In the genomic region with DNA sequence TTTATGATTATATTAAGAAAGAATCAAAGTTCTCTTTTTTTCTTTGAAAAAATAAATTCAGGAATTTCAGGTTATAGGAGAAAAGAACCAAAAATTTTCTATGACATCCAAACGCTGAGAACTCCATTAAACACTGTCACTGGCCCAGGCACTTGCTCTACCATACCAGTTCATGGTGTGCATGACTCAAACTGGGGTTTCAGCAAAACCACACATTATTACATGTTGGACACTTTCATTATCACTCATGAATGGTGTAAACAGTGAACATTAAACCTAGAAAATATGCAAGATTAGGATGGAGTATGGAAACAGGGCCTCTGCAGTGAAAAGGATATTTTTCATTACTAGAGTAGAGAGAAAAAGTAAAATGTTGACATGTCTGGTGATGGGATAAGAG, we compare ENCODE assay signal across 13 cellular contexts.
DNase-seq lines count a peak whose midpoint lies in the region; ATAC-seq, FAIRE-seq and TF ChIP-seq lines count a peak whose summit lies in the region.
"Had no signal": no experiment of that assay in that cellular context is flagged by ENCODE, and none has a peak within 500 bp of the region (broad histone marks: within the 10 kb centered on the region; RNA-seq: fewer than 3 reads in every experiment).

No MANE protein-coding gene starts in this region.

- POLR2A ChIA-PET in naive thymus-derived CD8-positive, alpha-beta T cell (lab: Charles Lee), result no interaction called here

- no peak for TF ChIP-seq CTCF in glutamatergic neuron (IDR thresholded peaks at IDR 0.05; ENCODE audit: partially characterized antibody, unreplicated experiment)

- DNase-seq in GM19239 (ENCODE audit: insufficient read length, low spot score), result peak; percentile 2
- no peak for DNase-seq in glutamatergic neuron
- no peak for DNase-seq in naive thymus-derived CD8-positive, alpha-beta T cell
- no peak for DNase-seq in DMS153 (lab: John Stamatoyannopoulos, UW)
- DNase-seq in NCI-H526 treated with DMSO at 0.1 percent for 48 hours (lab: John Stamatoyannopoulos, UW), result no peak
- DNase-seq: activated T-cell treated with anti-CD3 and anti-CD28 coated beads, Interleukin-2, amount 50 U/mL, for 72 hours; IMR-90; NCI-H2029 treated with DMSO at 0.1 percent for 48 hours; thyroid gland had no signal

- FAIRE-seq in GM19239 (lab: Jason Lieb, UNC), result peak; percentile 80
- FAIRE-seq: RCC 7860 had no signal

- H3K27me3 Mint-ChIP-seq in glutamatergic neuron (ENCODE audit: unreplicated experiment), result no peaks in the 10 kb centered on the region
- no peaks in the 10 kb centered on the region for H3K27me3 Mint-ChIP-seq in naive thymus-derived CD8-positive, alpha-beta T cell

- no peak overlapping the region for H3K27ac Mint-ChIP-seq in glutamatergic neuron (ENCODE audit: unreplicated experiment)
- H3K27ac Mint-ChIP-seq in naive thymus-derived CD8-positive, alpha-beta T cell, result no peak overlapping the region
- H3K27ac Mint-ChIP-seq: activated T-cell treated with anti-CD3 and anti-CD28 coated beads, Interleukin-2, amount 50 U/mL, for 72 hours had no signal

- peak; percentile 100 for ATAC-seq in HG02571 (IDR thresholded peaks at IDR 0.05; ENCODE audit: unreplicated experiment)
- peak; percentile 100 for ATAC-seq in HG03175 (IDR thresholded peaks at IDR 0.05; ENCODE audit: unreplicated experiment)
- ATAC-seq in naive thymus-derived CD8-positive, alpha-beta T cell, result no peak
- ATAC-seq: activated T-cell treated with anti-CD3 and anti-CD28 coated beads, Interleukin-2, amount 50 U/mL, for 72 hours; esophagus mucosa had no signal

- H3K4me3 Mint-ChIP-seq in glutamatergic neuron (ENCODE audit: unreplicated experiment), result no peak overlapping the region
- no peak overlapping the region for H3K4me3 Mint-ChIP-seq in naive thymus-derived CD8-positive, alpha-beta T cell
- H3K4me3 Mint-ChIP-seq: activated T-cell treated with anti-CD3 and anti-CD28 coated beads, Interleukin-2, amount 50 U/mL, for 72 hours had no signal

- H3K4me1 Mint-ChIP-seq in glutamatergic neuron (ENCODE audit: low read depth, unreplicated experiment), result no peaks in the 10 kb centered on the region
- no peaks in the 10 kb centered on the region for H3K4me1 Mint-ChIP-seq in naive thymus-derived CD8-positive, alpha-beta T cell

- H3K36me3 Mint-ChIP-seq in glutamatergic neuron (ENCODE audit: unreplicated experiment), result peaks cover 9% of the 10 kb centered on the region
- H3K36me3 Mint-ChIP-seq in naive thymus-derived CD8-positive, alpha-beta T cell, result no peaks in the 10 kb centered on the region

- peaks cover 5% of the 10 kb centered on the region for H3K9me3 Mint-ChIP-seq in glutamatergic neuron (ENCODE audit: unreplicated experiment)
- H3K9me3 Mint-ChIP-seq in naive thymus-derived CD8-positive, alpha-beta T cell, result peaks cover 2 to 10% (median 6%) of the 10 kb centered on the region in 9 donors

Comparison
In these comparisons a context has a peak if more than half of its experiments do, and no peak if none do; other contexts are left out.
1. ATAC-seq: peak in HG02571 (single experiment) and HG03175 (single experiment); none in naive thymus-derived CD8-positive, alpha-beta T cell (0 of 2).